11 cellular contexts compared by ENCODE assay signal in the genomic region with DNA sequence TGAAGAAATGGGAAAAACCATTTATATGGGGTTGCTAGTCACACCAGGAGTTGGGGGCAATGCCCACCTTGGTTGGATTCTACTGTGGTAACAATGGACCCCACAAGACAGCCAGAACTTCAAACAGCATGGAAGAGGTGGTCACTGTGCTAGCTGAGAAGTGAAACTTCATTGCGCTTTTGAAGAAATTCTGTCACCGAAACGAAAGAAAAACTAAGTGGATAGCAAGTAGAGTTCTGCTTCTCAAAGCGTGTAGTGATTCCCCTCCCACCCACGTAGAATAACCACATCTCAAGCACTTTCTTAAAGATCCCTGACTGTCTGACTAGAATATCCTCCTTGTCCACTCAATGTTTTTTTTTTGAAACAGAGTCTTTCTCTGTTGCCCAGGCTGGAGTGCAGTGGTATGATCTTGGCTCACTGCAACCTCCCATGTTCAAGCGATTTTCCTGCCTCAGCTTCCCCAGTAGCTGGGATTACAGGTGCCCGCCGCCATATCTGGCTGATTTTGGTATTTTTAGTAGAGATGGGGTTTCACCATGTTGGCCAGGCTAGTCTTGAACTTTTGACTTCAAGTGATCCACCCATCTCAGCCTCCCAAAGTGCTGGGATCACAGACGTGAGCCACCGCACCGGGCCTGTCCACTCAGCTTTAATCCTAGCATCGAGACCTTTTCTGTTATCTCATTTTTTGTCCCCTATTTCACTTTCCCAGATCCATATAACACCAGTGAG. TPM values are rescaled to one million over a fixed set of nuclear protein-coding genes. Genes with fewer than 3 reads are reported as not detected.
DNase-seq lines count a peak whose midpoint lies in the region; ATAC-seq, FAIRE-seq and TF ChIP-seq lines count a peak whose summit lies in the region.
"Had no signal": no experiment of that assay in that cellular context is flagged by ENCODE, and none has a peak within 500 bp of the region (broad histone marks: within the 10 kb centered on the region; RNA-seq: fewer than 3 reads in every experiment).

No MANE protein-coding gene starts in this region.

- H3K27me3 ChIP-seq in SK-N-SH (ENCODE audit: insufficient read depth) (no peaks in the 10 kb centered on the region), small intestine (ENCODE audit: control insufficient read depth in 2 of 2, insufficient read depth in 2 of 2, low read length in 2 of 2) (peaks cover 0 to 2% of the 10 kb centered on the region in 2 donors), endodermal cell (ENCODE audit: control insufficient read depth, insufficient read depth, low read length, poor library complexity, severe bottlenecking) (no peaks in the 10 kb centered on the region)

- H3K9ac ChIP-seq in SK-N-SH (no peak overlapping the region), endodermal cell (ENCODE audit: extremely low read depth, low read length, poor library complexity, severe bottlenecking) (no peak overlapping the region)

- WGBS in SK-N-SH (ENCODE audit: low lambda C conversion rate): 59% methylated on average over 12 of the region's 12 CpGs
- WGBS in small intestine, 3 donors: 59 to 82% (median 70%) methylated on average over 12 of the region's 12 CpGs
- WGBS in endodermal cell (ENCODE audit: insufficient coverage in 1 of 2, insufficient read length in 1 of 2), 2 experiments: 81 to 86% methylated on average over 6 to 12 of the region's 12 CpGs

- H3K27ac Mint-ChIP-seq in endodermal cell: no peak overlapping the region

- H3K4me3 ChIP-seq in SK-N-SH (ENCODE audit: low read depth in 2 of 2, low read length in 1 of 2) (no peak overlapping the region), small intestine (ENCODE audit: low read depth in 1 of 2, low read length in 2 of 2) (no peak overlapping the region), endodermal cell (ENCODE audit: low read length) (no peak overlapping the region)

- in situ Hi-C loops in G401 (cut with HindIII; ENCODE audit: low sequenced_read_pairs): no loop called here

- POLR2A ChIA-PET in SK-N-SH (lab: Yijun Ruan, JAX): no interaction called here

- H3K9me3 ChIP-seq in SK-N-SH: no peaks in the 10 kb centered on the region
- no peaks in the 10 kb centered on the region for H3K9me3 ChIP-seq in small intestine (ENCODE audit: control insufficient read depth, low read depth)
- H3K9me3 ChIP-seq in endodermal cell (ENCODE audit: control insufficient read depth, low read length): no peaks in the 10 kb centered on the region

- no peaks in the 10 kb centered on the region for H3K9me2 ChIP-seq in SK-N-SH

- CTCF ChIA-PET in SK-N-SH (lab: Yijun Ruan, JAX): interaction anchor here (0.9 to 1.0 kb wide), 3 partner anchors 17 to 377 kb away, joined by 3 to 4 read pairs (median 3); no protein-coding TSS in a partner anchor

- H3K79me2 ChIP-seq in SK-N-SH (ENCODE audit: insufficient read depth): no peaks in the 10 kb centered on the region

- H3K4me1 Mint-ChIP-seq in endodermal cell: peaks cover 7% of the 10 kb centered on the region
- H3K4me1 Mint-ChIP-seq: neural crest cell had no signal

- no peaks in the 10 kb centered on the region for H3K36me3 ChIP-seq in SK-N-SH (replicated peaks in 1 of 2; ENCODE audit: control insufficient read depth in 1 of 2, insufficient read depth in 2 of 2, low read length in 1 of 2)
- no peaks in the 10 kb centered on the region for H3K36me3 ChIP-seq in small intestine (ENCODE audit: control insufficient read depth in 2 of 2, insufficient read depth in 2 of 2, low read length in 2 of 2)
- no peaks in the 10 kb centered on the region for H3K36me3 ChIP-seq in endodermal cell (ENCODE audit: control insufficient read depth, insufficient read depth, low read length)

- DNase-seq in SK-N-SH: no peak
- peak; percentile 47 for DNase-seq in RPMI7951 (ENCODE audit: low read depth)
- peak; percentile 53 for DNase-seq in small intestine
- DNase-seq in endodermal cell: no peak
- no peak for DNase-seq in G401 (ENCODE audit: low spot score)
- DNase-seq in erythroblast (lab: John Stamatoyannopoulos, UW): no peak

- H4K20me1 ChIP-seq in SK-N-SH (ENCODE audit: insufficient read depth): no peaks in the 10 kb centered on the region

- no peak for TF ChIP-seq RAD21 in SK-N-SH (IDR thresholded peaks at IDR 0.05; ENCODE audit: low read length)

- H3K4me1 ChIP-seq in SK-N-SH (ENCODE audit: control insufficient read depth in 1 of 2, insufficient read depth in 2 of 2, low read depth in 1 of 2, low read length in 1 of 2): no peaks in the 10 kb centered on the region; a peak in 1 of 4 replicates
- H3K4me1 ChIP-seq in small intestine (ENCODE audit: control insufficient read depth in 2 of 2, insufficient read depth in 1 of 2, low read depth in 1 of 2, low read length in 1 of 2): peaks cover 0 to 7% of the 10 kb centered on the region in 2 donors
- no peaks in the 10 kb centered on the region for H3K4me1 ChIP-seq in endodermal cell (ENCODE audit: control insufficient read depth, insufficient read depth, low read length)

- no peak for TF ChIP-seq EP300 in SK-N-SH (IDR thresholded peaks at IDR 0.05; ENCODE audit: borderline replicate concordance in 1 of 2, low read depth in 1 of 2, low read length in 1 of 2)

- 0 out of 2 replicates have a peak overlapping the region, but pooled peaks have one; percentile 46 for H2AFZ ChIP-seq in SK-N-SH (ENCODE audit: low read depth)

- H3K4me2 ChIP-seq in SK-N-SH: no peak overlapping the region

- FAIRE-seq in small intestine (lab: Jason Lieb, UNC): no peak
- FAIRE-seq: bronchial epithelial cell had no signal

- no peak for ATAC-seq in SK-N-SH treated with all-trans-retinoic acid at 6 μM for 48 hours
- peak; percentile 99 for ATAC-seq in HG02798 (IDR thresholded peaks at IDR 0.05; ENCODE audit: poor library complexity, unreplicated experiment)

- no peak for TF ChIP-seq POLR2A in erythroblast (IDR thresholded peaks at IDR 0.05; ENCODE audit: low read length)

- no peak overlapping the region for H3K27ac ChIP-seq in SK-N-SH (ENCODE audit: low read depth in 2 of 2, low read length in 1 of 2)
- H3K27ac ChIP-seq in small intestine (ENCODE audit: low read depth in 1 of 2, low read length in 1 of 2): peak overlapping the region in 1 of 2 donors; percentile 75
- no peak overlapping the region for H3K27ac ChIP-seq in endodermal cell (ENCODE audit: low read depth, low read length)
- H3K27ac ChIP-seq: 22Rv1 had no signal

- no peaks in the 10 kb centered on the region for H3K27me3 Mint-ChIP-seq in endodermal cell (ENCODE audit: insufficient read depth)

- H3K4me3 Mint-ChIP-seq in endodermal cell: no peak overlapping the region
- H3K4me3 Mint-ChIP-seq: neural crest cell had no signal

- no peaks in the 10 kb centered on the region for H3F3A ChIP-seq in SK-N-SH (replicated peaks; ENCODE audit: insufficient read depth)

- no peaks in the 10 kb centered on the region for H3K36me3 Mint-ChIP-seq in endodermal cell (ENCODE audit: low read depth)

- no peak for TF ChIP-seq CTCF in SK-N-SH (IDR thresholded peaks at IDR 0.05)
- TF ChIP-seq CTCF in endodermal cell (conservative IDR thresholded peaks at IDR 0.05): no peak

- no peaks in the 10 kb centered on the region for H3K9me3 Mint-ChIP-seq in endodermal cell
- H3K9me3 Mint-ChIP-seq: neural crest cell had no signal

TF ChIP-seq in SK-N-SH, 30 proteins besides CTCF, POLR2A, EP300 and RAD21 (continues in another document):
- no peak for TF ChIP-seq TAF1 (IDR thresholded peaks at IDR 0.05; ENCODE audit: borderline replicate concordance, low read depth, low read length)

TF ChIP-seq in SK-N-SH treated with all-trans-retinoic acid at 6 μM for 48 hours, 23 proteins besides CTCF, POLR2A, EP300 and RAD21 (continues in another document):
- TF ChIP-seq PPARA (CRISPR knock-in tag; IDR thresholded peaks at IDR 0.05; ENCODE audit: borderline replicate concordance): no peak
- TF ChIP-seq ARNTL (CRISPR knock-in tag; IDR thresholded peaks at IDR 0.05; ENCODE audit: borderline replicate concordance, low read depth): no peak
- TF ChIP-seq BACH2 (CRISPR knock-in tag; IDR thresholded peaks at IDR 0.05; ENCODE audit: borderline replicate concordance): no peak
- TF ChIP-seq CSDC2 (CRISPR knock-in tag; IDR thresholded peaks at IDR 0.05): no peak

RNA-seq across cellular contexts. Expression of a gene that starts 30.1 kb away (rescaled TPM):
- polyA plus RNA-seq in SK-N-SH (2012; rRNA removed) (0.12 TPM in 1 of 2 replicates, not detected in the other), small intestine (10 to 100 TPM in 1 of 3 donors, 1 to 10 TPM in 2; 9.6 to 15.9 (median 9.7) TPM)
- polyA plus RNA-seq in SK-N-SH (2012; cell fraction: cytosol; rRNA removed): 0.29 and 0.40 TPM in 2 replicates
- 0.19 and 0.21 TPM in 2 replicates for polyA plus RNA-seq in SK-N-SH (2012; cell fraction: nucleus; rRNA removed)
- 2.2 and 3.8 TPM in 2 replicates for total RNA-seq in RPMI7951 (2014; rRNA removed; shearing (Covaris generic))
- not detected for total RNA-seq in endodermal cell
- not detected for polyA plus RNA-seq in endodermal cell (2013, experiment 1 of 2)
- polyA plus RNA-seq in endodermal cell (2013, experiment 2 of 2): not detected
- not detected in 2 replicates for total RNA-seq in G401 (2014; rRNA removed; shearing (Covaris generic))
- total RNA-seq: neural crest cell had no signal

RNA-seq across cellular contexts. Expression of a gene that starts 37.9 kb away (rescaled TPM):
- not detected in 2 replicates for polyA plus RNA-seq in SK-N-SH (2012; rRNA removed)
- not detected in 2 replicates for polyA plus RNA-seq in SK-N-SH (2012; cell fraction: cytosol; rRNA removed)
- not detected in 2 replicates for polyA plus RNA-seq in SK-N-SH (2012; cell fraction: nucleus; rRNA removed)
- total RNA-seq in RPMI7951 (2014; rRNA removed; shearing (Covaris generic)): not detected in 2 replicates
- polyA plus RNA-seq in small intestine: not detected
- total RNA-seq in endodermal cell: not detected
- not detected for polyA plus RNA-seq in endodermal cell (2013, experiment 1 of 2)
- not detected for polyA plus RNA-seq in endodermal cell (2013, experiment 2 of 2)
- total RNA-seq in G401 (2014; rRNA removed; shearing (Covaris generic)): not detected in 2 replicates
- total RNA-seq: bronchial epithelial cell, neural crest cell had no signal

RNA-seq across cellular contexts. Expression of a gene that starts 55.4 kb away (rescaled TPM):
- polyA plus RNA-seq in SK-N-SH (2012; rRNA removed) (not detected in 2 replicates), small intestine (not detected)
- polyA plus RNA-seq in SK-N-SH (2012; cell fraction: cytosol; rRNA removed): not detected in 2 replicates
- polyA plus RNA-seq in SK-N-SH (2012; cell fraction: nucleus; rRNA removed): not detected in 2 replicates
- not detected in 2 replicates for total RNA-seq in RPMI7951 (2014; rRNA removed; shearing (Covaris generic))
- total RNA-seq in endodermal cell: not detected
- not detected for polyA plus RNA-seq in endodermal cell (2013, experiment 1 of 2)
- not detected for polyA plus RNA-seq in endodermal cell (2013, experiment 2 of 2)
- not detected in 2 replicates for total RNA-seq in G401 (2014; rRNA removed; shearing (Covaris generic))
- total RNA-seq: bronchial epithelial cell, neural crest cell had no signal

RNA-seq across cellular contexts. Expression of a gene that starts 59.0 kb away (rescaled TPM):
- not detected in 2 replicates for polyA plus RNA-seq in SK-N-SH (2012; rRNA removed)
- polyA plus RNA-seq in SK-N-SH (2012; cell fraction: cytosol; rRNA removed): not detected in 2 replicates
- polyA plus RNA-seq in SK-N-SH (2012; cell fraction: nucleus; rRNA removed): not detected in 2 replicates
- not detected in 2 replicates for total RNA-seq in RPMI7951 (2014; rRNA removed; shearing (Covaris generic))
- polyA plus RNA-seq in small intestine: not detected
- total RNA-seq in endodermal cell: not detected
- polyA plus RNA-seq in endodermal cell (2013, experiment 1 of 2): not detected
- not detected for polyA plus RNA-seq in endodermal cell (2013, experiment 2 of 2)
- not detected in 2 replicates for total RNA-seq in G401 (2014; rRNA removed; shearing (Covaris generic))
- total RNA-seq: bronchial epithelial cell, neural crest cell had no signal

Comparison
In these comparisons a context has a peak if more than half of its experiments do, and no peak if none do; other contexts are left out.
1. DNase-seq: peak in RPMI7951 (single experiment) and small intestine (single experiment); none in SK-N-SH (single experiment), endodermal cell (single experiment), G401 (single experiment) and erythroblast (0 of 2).